Comparison of ENCODE assay signal across 1 cellular context in genomic region chr16:2516391-2517240, GRCh38.
TF ChIP-seq lines count a peak whose summit lies in the region.

No MANE protein-coding gene starts in this region.

TF ChIP-seq in HepG2, 621 proteins besides CTCF, POLR2A, EP300 and RAD21 (continued from another document and continues in another):
- TF ChIP-seq ZNF687 (CRISPR knock-in tag; IDR thresholded peaks at IDR 0.05), result peak; percentile 68
- TF ChIP-seq CENPX (CRISPR knock-in tag; IDR thresholded peaks at IDR 0.05), result no peak
- no peak for TF ChIP-seq ZNF160 (CRISPR knock-in tag; IDR thresholded peaks at IDR 0.05)
- TF ChIP-seq CCDC6 (CRISPR knock-in tag; IDR thresholded peaks at IDR 0.05), result no peak
- TF ChIP-seq PRDM15 (CRISPR knock-in tag; IDR thresholded peaks at IDR 0.05), result peak; percentile 62; the same call in 1 of the 2 replicates
- TF ChIP-seq ZNF367 (CRISPR knock-in tag; IDR thresholded peaks at IDR 0.05; ENCODE audit: borderline replicate concordance), result no peak
- TF ChIP-seq SRSF4 (IDR thresholded peaks at IDR 0.05; ENCODE audit: low read depth, low read length, poor library complexity, severe bottlenecking), result no peak
- TF ChIP-seq HNF4A (CRISPR knock-in tag; IDR thresholded peaks at IDR 0.05), result peak; percentile 50
- TF ChIP-seq ZFP62 (CRISPR knock-in tag; IDR thresholded peaks at IDR 0.05), result no peak
- no peak for TF ChIP-seq UBTF (CRISPR knock-in tag; IDR thresholded peaks at IDR 0.05)
- TF ChIP-seq TEAD2 (CRISPR knock-in tag; IDR thresholded peaks at IDR 0.05), result no peak
- no peak for TF ChIP-seq TRIM24 (CRISPR knock-in tag; IDR thresholded peaks at IDR 0.05)
- TF ChIP-seq ZNF335 (CRISPR knock-in tag; IDR thresholded peaks at IDR 0.05), result no peak
- no peak for TF ChIP-seq ZNF224 (CRISPR knock-in tag; IDR thresholded peaks at IDR 0.05)
- no peak for TF ChIP-seq KIAA2018 (CRISPR knock-in tag; IDR thresholded peaks at IDR 0.05; ENCODE audit: borderline replicate concordance)
- no peak for TF ChIP-seq ZNF639 (CRISPR knock-in tag; conservative IDR thresholded peaks at IDR 0.05)
- no peak for TF ChIP-seq HNRNPH1 (optimal IDR thresholded peaks at IDR 0.05; ENCODE audit: low read depth, low read length)
- no peak for TF ChIP-seq ZBTB7A (CRISPR knock-in tag; IDR thresholded peaks at IDR 0.05)
- TF ChIP-seq ZNF121 (CRISPR knock-in tag; IDR thresholded peaks at IDR 0.05), result no peak
- no peak for TF ChIP-seq ZNF10 (CRISPR knock-in tag; IDR thresholded peaks at IDR 0.05; ENCODE audit: borderline replicate concordance, low read depth)
- TF ChIP-seq ZBTB4 (CRISPR knock-in tag; IDR thresholded peaks at IDR 0.05; ENCODE audit: borderline replicate concordance), result no peak
- no peak for TF ChIP-seq KMT2A (CRISPR knock-in tag; IDR thresholded peaks at IDR 0.05)
- no peak for TF ChIP-seq HDAC6 (IDR thresholded peaks at IDR 0.05; ENCODE audit: low read depth, low read length)
- no peak; the same call in 1 of the 2 replicates for TF ChIP-seq NCOR1 (IDR thresholded peaks at IDR 0.05; ENCODE audit: borderline replicate concordance, low read length)
- no peak for TF ChIP-seq DNMT3B (CRISPR knock-in tag; conservative IDR thresholded peaks at IDR 0.05)
- TF ChIP-seq TP53 (CRISPR knock-in tag; conservative IDR thresholded peaks at IDR 0.05), result no peak
- TF ChIP-seq HNRNPL (IDR thresholded peaks at IDR 0.05; ENCODE audit: low read depth, low read length), result 0 out of 2 replicates have a peak, but pooled peaks have one; percentile 31
- TF ChIP-seq U2AF1 (optimal IDR thresholded peaks at IDR 0.05; ENCODE audit: low read depth, low read length), result no peak
- TF ChIP-seq HES4 (CRISPR knock-in tag; IDR thresholded peaks at IDR 0.05; ENCODE audit: borderline replicate concordance), result no peak
- no peak for TF ChIP-seq HCFC1 (IDR thresholded peaks at IDR 0.05; ENCODE audit: low read depth, low read length)
- no peak for TF ChIP-seq MXD4 (CRISPR knock-in tag; IDR thresholded peaks at IDR 0.05)
- TF ChIP-seq PITX1 (CRISPR knock-in tag; IDR thresholded peaks at IDR 0.05), result no peak
- no peak for TF ChIP-seq ZBTB14 (CRISPR knock-in tag; IDR thresholded peaks at IDR 0.05)
- no peak for TF ChIP-seq ZNF260 (CRISPR knock-in tag; IDR thresholded peaks at IDR 0.05; ENCODE audit: borderline replicate concordance, low read depth)
